17 cellular contexts compared by ENCODE assay signal in genomic region chr17:78710607-78711006, GRCh38.
DNase-seq lines count a peak whose midpoint lies in the region; ATAC-seq and TF ChIP-seq lines count a peak whose summit lies in the region.
"Had no signal": no experiment of that assay in that cellular context is flagged by ENCODE, and none has a peak within 500 bp of the region (broad histone marks: within the 10 kb centered on the region; RNA-seq: fewer than 3 reads in every experiment).

No MANE protein-coding gene starts in this region.

- CTCF ChIA-PET in CD4-positive, alpha-beta T cell (lab: Charles Lee), result interaction anchor here (0.9 to 3.6 kb wide), 2 partner anchors 26 to 29 kb away, joined by 3 to 16 read pairs; no protein-coding TSS in a partner anchor
- CTCF ChIA-PET in activated CD8-positive, alpha-beta T cell treated with anti-CD3 and anti-CD28 coated beads for 36 hours (lab: Charles Lee), result interaction anchor here (1.0 to 7.6 kb wide), 7 partner anchors 12 to 74 kb away, joined by 3 to 55 read pairs (median 14); no protein-coding TSS in a partner anchor

- peak overlapping the region; percentile 78 for H3K27ac Mint-ChIP-seq in CD4-positive, alpha-beta T cell
- H3K27ac Mint-ChIP-seq in activated CD8-positive, alpha-beta T cell treated with anti-CD3 and anti-CD28 coated beads for 36 hours, result peak overlapping the region; percentile 87
- peak overlapping the region; percentile 57 to 84 (median 76) for H3K27ac Mint-ChIP-seq in naive B cell

- no peaks in the 10 kb centered on the region for H3K9me3 ChIP-seq in CD4-positive, alpha-beta T cell (ENCODE audit: control insufficient read depth, low read length)
- H3K9me3 ChIP-seq: breast epithelium, left ventricle myocardium inferior, ovary, suprapubic skin had no signal

- no peak for ATAC-seq in CD4-positive, alpha-beta T cell (ENCODE audit: poor library complexity)
- no peak for ATAC-seq in activated CD8-positive, alpha-beta T cell treated with anti-CD3 and anti-CD28 coated beads for 36 hours
- ATAC-seq in naive B cell (ENCODE audit: low read depth in 2 of 2), result no peak
- ATAC-seq: esophagus mucosa had no signal

- POLR2A ChIA-PET in CD4-positive, alpha-beta T cell (lab: Charles Lee), result interaction anchor here (0.6 to 2.8 kb wide), 2 partner anchors 8 to 67 kb away, joined by 3 to 11 read pairs; no protein-coding TSS in a partner anchor
- POLR2A ChIA-PET in activated CD8-positive, alpha-beta T cell treated with anti-CD3 and anti-CD28 coated beads for 36 hours (lab: Charles Lee), result interaction anchor here (1.0 to 2.5 kb wide), 7 partner anchors 11 to 69 kb away, joined by 3 to 9 read pairs (median 5); no protein-coding TSS in a partner anchor

- no peaks in the 10 kb centered on the region for H3K27me3 Mint-ChIP-seq in CD4-positive, alpha-beta T cell
- no peaks in the 10 kb centered on the region for H3K27me3 Mint-ChIP-seq in activated CD8-positive, alpha-beta T cell treated with anti-CD3 and anti-CD28 coated beads for 36 hours
- H3K27me3 Mint-ChIP-seq in naive B cell, result no peaks in the 10 kb centered on the region

- H3K4me3 Mint-ChIP-seq in CD4-positive, alpha-beta T cell, result peak overlapping the region; percentile 79
- peak overlapping the region; percentile 5 for H3K4me3 Mint-ChIP-seq in activated CD8-positive, alpha-beta T cell treated with anti-CD3 and anti-CD28 coated beads for 36 hours
- peak overlapping the region in 4 of 8 donors; percentile 35 to 56 (median 40) for H3K4me3 Mint-ChIP-seq in naive B cell

- peak overlapping the region; percentile 59 for H3K4me3 ChIP-seq in GM06990 (replicated peaks; ENCODE audit: low read depth, low read length)
- H3K4me3 ChIP-seq: breast epithelium, left ventricle myocardium inferior, ovary, suprapubic skin had no signal

- TF ChIP-seq CTCF in CD4-positive, alpha-beta T cell (IDR thresholded peaks at IDR 0.05), result no peak
- TF ChIP-seq CTCF in GM06990 (IDR thresholded peaks at IDR 0.05; ENCODE audit: insufficient read depth, low read length, poor library complexity, severe bottlenecking), result no peak
- no peak for TF ChIP-seq CTCF in activated CD8-positive, alpha-beta T cell treated with anti-CD3 and anti-CD28 coated beads for 36 hours (IDR thresholded peaks at IDR 0.05)

- H3K9me3 Mint-ChIP-seq in CD4-positive, alpha-beta T cell, result no peaks in the 10 kb centered on the region
- no peaks in the 10 kb centered on the region for H3K9me3 Mint-ChIP-seq in activated CD8-positive, alpha-beta T cell treated with anti-CD3 and anti-CD28 coated beads for 36 hours
- no peaks in the 10 kb centered on the region for H3K9me3 Mint-ChIP-seq in naive B cell

- peaks cover 66% of the 10 kb centered on the region for H3K36me3 Mint-ChIP-seq in CD4-positive, alpha-beta T cell (ENCODE audit: low read depth)
- H3K36me3 Mint-ChIP-seq in activated CD8-positive, alpha-beta T cell treated with anti-CD3 and anti-CD28 coated beads for 36 hours (ENCODE audit: low read depth), result peaks cover 19% of the 10 kb centered on the region
- peaks cover 0 to 6% of the 10 kb centered on the region in 2 donors for H3K36me3 Mint-ChIP-seq in naive B cell

- intact Hi-C loops in CD4-positive, alpha-beta T cell (cut with DNase I, micrococcal nuclease), result no loop called here
- intact Hi-C loops in activated CD8-positive, alpha-beta T cell treated with anti-CD3 and anti-CD28 coated beads for 36 hours (cut with micrococcal nuclease), result no loop called here

- peaks cover 10% of the 10 kb centered on the region for H3K36me3 ChIP-seq in GM06990 (ENCODE audit: control insufficient read depth, insufficient read depth, low read length)
- H3K36me3 ChIP-seq: breast epithelium, ovary had no signal

- H3K4me1 Mint-ChIP-seq in CD4-positive, alpha-beta T cell (ENCODE audit: low read depth), result peaks cover 84% of the 10 kb centered on the region
- peaks cover 70% of the 10 kb centered on the region for H3K4me1 Mint-ChIP-seq in activated CD8-positive, alpha-beta T cell treated with anti-CD3 and anti-CD28 coated beads for 36 hours (ENCODE audit: low read depth)
- peaks cover 55 to 76% (median 56%) of the 10 kb centered on the region in 3 donors for H3K4me1 Mint-ChIP-seq in naive B cell

- H3K27ac ChIP-seq in CD4-positive, alpha-beta T cell (ENCODE audit: low read depth, low read length), result peak overlapping the region; percentile 19
- no peak overlapping the region for H3K27ac ChIP-seq in caudate nucleus (ENCODE audit: low read depth, low read length)
- H3K27ac ChIP-seq: breast epithelium, ovary, suprapubic skin had no signal

- DNase-seq in CD4-positive, alpha-beta T cell, result no peak
- DNase-seq in GM06990 (ENCODE audit: extremely low read depth, insufficient read length) (no peak), naive B cell (no peak), caudate nucleus (lab: John Stamatoyannopoulos, UW) (no peak), mesenteric fat pad (ENCODE audit: low spot score) (no peak), NCI-H2107 (lab: John Stamatoyannopoulos, UW) (no peak)
- DNase-seq in activated CD8-positive, alpha-beta T cell treated with anti-CD3 and anti-CD28 coated beads for 36 hours, result no peak
- DNase-seq: DMS79; HCEC 1CT; left ventricle myocardium inferior; NCI-H1436 treated with DMSO at 0.1 percent for 48 hours; ovary; RPMI8226; stimulated activated CD4-positive, alpha-beta T cell treated with anti-CD3 and anti-CD28 coated beads, Interleukin-2, amount 100 ng/mL, for 24 hours had no signal

- no peaks in the 10 kb centered on the region for H3K27me3 ChIP-seq in CD4-positive, alpha-beta T cell (ENCODE audit: control insufficient read depth, insufficient read depth, low read length)
- no peaks in the 10 kb centered on the region for H3K27me3 ChIP-seq in GM06990 (replicated peaks; ENCODE audit: control insufficient read depth, insufficient read depth, low read length)
- H3K27me3 ChIP-seq: breast epithelium, ovary, suprapubic skin had no signal
